Comparison of ENCODE assay signal across 8 cellular contexts in genomic region chr6:75893058-75893775, GRCh38.
DNase-seq lines count a peak whose midpoint lies in the region; ATAC-seq and TF ChIP-seq lines count a peak whose summit lies in the region.

No MANE protein-coding gene starts in this region.

- peaks cover 13% of the 10 kb centered on the region for H3K36me3 Mint-ChIP-seq in mesothelial cell of epicardium

- DNase-seq in ELR (ENCODE audit: low read depth): peak; percentile 82
- DNase-seq in Jurkat, Clone E6-1 (ENCODE audit: low read depth, low spot score): peak; percentile 54
- DNase-seq in dorsolateral prefrontal cortex: no peak
- DNase-seq in mesothelial cell of epicardium (ENCODE audit: low spot score in 2 of 2, unreplicated experiment in 2 of 2): no peak
- DNase-seq in T1000 (lab: John Stamatoyannopoulos, UW): no peak
- no peak for DNase-seq in ureter (ENCODE audit: low spot score)

- no peak overlapping the region for H3K9ac ChIP-seq in OCI-LY3 (ENCODE audit: low read length)

- no peaks in the 10 kb centered on the region for H4K20me1 ChIP-seq in OCI-LY3 (ENCODE audit: insufficient read depth, low read length)

- peak overlapping the region; percentile 45 for H3K4me2 ChIP-seq in OCI-LY3 (ENCODE audit: low read length)

- peaks cover 8% of the 10 kb centered on the region for H3K4me1 ChIP-seq in OCI-LY3 (ENCODE audit: low read length)

- TF ChIP-seq CTCF in OCI-LY3 (IDR thresholded peaks at IDR 0.05; ENCODE audit: low read depth, low read length): peak; percentile 94
- peak; percentile 67 to 92 (median 82) for TF ChIP-seq CTCF in dorsolateral prefrontal cortex (IDR thresholded peaks at IDR 0.05 in 54 of 56, conservative IDR thresholded peaks at IDR 0.05 in 2 of 56; ENCODE audit: low read depth in 1 of 56, partially characterized antibody in 56 of 56)
- TF ChIP-seq CTCF in mesothelial cell of epicardium (IDR thresholded peaks at IDR 0.05; ENCODE audit: unreplicated experiment): peak; percentile 93

- H3K4me3 Mint-ChIP-seq in mesothelial cell of epicardium: no peak overlapping the region

- peaks cover 3% of the 10 kb centered on the region for H3K4me1 Mint-ChIP-seq in mesothelial cell of epicardium

- ATAC-seq in GM21529 (IDR thresholded peaks at IDR 0.05; ENCODE audit: unreplicated experiment): peak; percentile 84

- peaks cover 3% of the 10 kb centered on the region for H3K9me3 Mint-ChIP-seq in mesothelial cell of epicardium

- intact Hi-C loops in dorsolateral prefrontal cortex (cut with DNase I): no loop called here

- no peak overlapping the region for H3K27ac Mint-ChIP-seq in mesothelial cell of epicardium

- H3K4me3 ChIP-seq in Jurkat, Clone E6-1 (ENCODE audit: low read length): no peak overlapping the region
- H3K4me3 ChIP-seq in OCI-LY3 (ENCODE audit: low read length) (no peak overlapping the region), dorsolateral prefrontal cortex (peak overlapping the region in 6 of 59 donors; percentile 1 to 25 (median 12))

- H3K27ac ChIP-seq in OCI-LY3 (ENCODE audit: low read length) (no peak overlapping the region), dorsolateral prefrontal cortex (peak overlapping the region in 4 of 59 donors; percentile 0 to 30 (median 18))

- no peaks in the 10 kb centered on the region for H3K9me3 ChIP-seq in OCI-LY3 (ENCODE audit: insufficient read depth, low read length)

- no peaks in the 10 kb centered on the region for H3K27me3 ChIP-seq in OCI-LY3 (ENCODE audit: low read depth, low read length)
- no peaks in the 10 kb centered on the region for H3K27me3 ChIP-seq in dorsolateral prefrontal cortex

- no peaks in the 10 kb centered on the region for H3K79me2 ChIP-seq in OCI-LY3 (ENCODE audit: low read length)

- H2AFZ ChIP-seq in OCI-LY3 (ENCODE audit: low read depth, low read length): no peak overlapping the region

- no peaks in the 10 kb centered on the region for H3K27me3 Mint-ChIP-seq in mesothelial cell of epicardium (ENCODE audit: low read depth)

- H3K36me3 ChIP-seq in OCI-LY3 (replicated peaks; ENCODE audit: low read depth, low read length): no peaks in the 10 kb centered on the region

Comparison
In these comparisons a context has a peak if more than half of its experiments do, and no peak if none do; other contexts are left out.
1. DNase-seq: peak in ELR (single experiment) and Jurkat, Clone E6-1 (single experiment); none in dorsolateral prefrontal cortex (0 of 10), mesothelial cell of epicardium (0 of 2), T1000 (single experiment) and ureter (single experiment).
2. Peak in every context shown above with its lines, with median percentiles within 50 percentile points of each other: CTCF ChIP-seq.